In genomic region chr2:84931384-84931821, GRCh38 we compare ENCODE assay signal across 1 cellular context.
A peak's percentile ranks its signal among the peaks of the same experiment; 100 is the strongest.
TF ChIP-seq lines count a peak whose summit lies in the region.

No MANE protein-coding gene starts in this region.

TF ChIP-seq in GM12878, 131 proteins besides CTCF, POLR2A, EP300 and RAD21 (continued from another document and continues in another):
- TF ChIP-seq CHD1 (IDR thresholded peaks at IDR 0.05; ENCODE audit: low read depth, low read length) (no peak), RUNX3 (IDR thresholded peaks at IDR 0.05; ENCODE audit: low read length) (peak; percentile 54), GABPA (IDR thresholded peaks at IDR 0.05; ENCODE audit: low read depth) (no peak), HDAC6 (IDR thresholded peaks at IDR 0.05; ENCODE audit: unreplicated experiment) (no peak), NFYA (IDR thresholded peaks at IDR 0.05; ENCODE audit: borderline replicate concordance, low read depth, low read length) (no peak), LARP7 (IDR thresholded peaks at IDR 0.05) (no peak), KLF5 (IDR thresholded peaks at IDR 0.05; ENCODE audit: partially characterized antibody) (no peak), HCFC1 (IDR thresholded peaks at IDR 0.05; ENCODE audit: low read length) (no peak), RAD51 (IDR thresholded peaks at IDR 0.05) (0 out of 2 replicates have a peak, but pooled peaks have one; percentile 17), ESRRA (IDR thresholded peaks at IDR 0.05; ENCODE audit: low read length) (no peak), TCF12 (IDR thresholded peaks at IDR 0.05; ENCODE audit: low read depth, low read length) (peak; percentile 63; the same call in 1 of the 2 replicates), E4F1 (IDR thresholded peaks at IDR 0.05; ENCODE audit: borderline replicate concordance, partially characterized antibody) (no peak), RELA (IDR thresholded peaks at IDR 0.05; ENCODE audit: borderline replicate concordance, partially characterized antibody) (no peak), CHD4 (IDR thresholded peaks at IDR 0.05) (no peak), KDM1A (IDR thresholded peaks at IDR 0.05; ENCODE audit: borderline replicate concordance) (no peak), ZNF217 (IDR thresholded peaks at IDR 0.05) (peak; percentile 44; the same call in 1 of the 2 replicates), NFXL1 (IDR thresholded peaks at IDR 0.05; ENCODE audit: borderline replicate concordance) (no peak), FOXM1 (IDR thresholded peaks at IDR 0.05; ENCODE audit: low read depth, low read length) (peak; percentile 70; the same call in 1 of the 2 replicates), POLR2AphosphoS5 (IDR thresholded peaks at IDR 0.05; ENCODE audit: low read length) (no peak), ZBTB11 (CRISPR knock-in tag; IDR thresholded peaks at IDR 0.05) (no peak), IRF3 (IDR thresholded peaks at IDR 0.05) (no peak), CEBPZ (IDR thresholded peaks at IDR 0.05; ENCODE audit: low read depth, low read length) (no peak), CEBPB (IDR thresholded peaks at IDR 0.05; ENCODE audit: borderline replicate concordance in 1 of 2, low read depth in 2 of 2, low read length in 2 of 2) (no peak), IRF4 (IDR thresholded peaks at IDR 0.05; ENCODE audit: low read depth, low read length) (no peak), PML (IDR thresholded peaks at IDR 0.05; ENCODE audit: low read length) (peak; percentile 55; the same call in 1 of the 2 replicates), FOXK2 (IDR thresholded peaks at IDR 0.05) (no peak), ZNF274 (IDR thresholded peaks at IDR 0.05; ENCODE audit: insufficient read depth, insufficient read length) (no peak), NFIC (IDR thresholded peaks at IDR 0.05; ENCODE audit: low read depth, low read length) (peak; percentile 81), SIX5 (IDR thresholded peaks at IDR 0.05; ENCODE audit: low read depth, low read length, severe bottlenecking) (no peak), CHD2 (IDR thresholded peaks at IDR 0.05; ENCODE audit: borderline replicate concordance, low read depth, low read length) (no peak)
- TF ChIP-seq, protein P1, sequence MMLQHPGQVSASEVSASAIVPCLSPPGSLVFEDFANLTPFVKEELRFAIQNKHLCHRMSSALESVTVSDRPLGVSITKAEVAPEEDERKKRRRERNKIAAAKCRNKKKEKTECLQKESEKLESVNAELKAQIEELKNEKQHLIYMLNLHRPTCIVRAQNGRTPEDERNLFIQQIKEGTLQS (IDR thresholded peaks at IDR 0.05; ENCODE audit: borderline replicate concordance, extremely low read depth, low read depth, low read length), result no peak
- TF ChIP-seq, protein P2, sequence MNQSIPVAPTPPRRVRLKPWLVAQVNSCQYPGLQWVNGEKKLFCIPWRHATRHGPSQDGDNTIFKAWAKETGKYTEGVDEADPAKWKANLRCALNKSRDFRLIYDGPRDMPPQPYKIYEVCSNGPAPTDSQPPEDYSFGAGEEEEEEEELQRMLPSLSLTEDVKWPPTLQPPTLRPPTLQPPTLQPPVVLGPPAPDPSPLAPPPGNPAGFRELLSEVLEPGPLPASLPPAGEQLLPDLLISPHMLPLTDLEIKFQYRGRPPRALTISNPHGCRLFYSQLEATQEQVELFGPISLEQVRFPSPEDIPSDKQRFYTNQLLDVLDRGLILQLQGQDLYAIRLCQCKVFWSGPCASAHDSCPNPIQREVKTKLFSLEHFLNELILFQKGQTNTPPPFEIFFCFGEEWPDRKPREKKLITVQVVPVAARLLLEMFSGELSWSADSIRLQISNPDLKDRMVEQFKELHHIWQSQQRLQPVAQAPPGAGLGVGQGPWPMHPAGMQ (IDR thresholded peaks at IDR 0.05; ENCODE audit: borderline replicate concordance), result no peak
- TF ChIP-seq, protein P3, sequence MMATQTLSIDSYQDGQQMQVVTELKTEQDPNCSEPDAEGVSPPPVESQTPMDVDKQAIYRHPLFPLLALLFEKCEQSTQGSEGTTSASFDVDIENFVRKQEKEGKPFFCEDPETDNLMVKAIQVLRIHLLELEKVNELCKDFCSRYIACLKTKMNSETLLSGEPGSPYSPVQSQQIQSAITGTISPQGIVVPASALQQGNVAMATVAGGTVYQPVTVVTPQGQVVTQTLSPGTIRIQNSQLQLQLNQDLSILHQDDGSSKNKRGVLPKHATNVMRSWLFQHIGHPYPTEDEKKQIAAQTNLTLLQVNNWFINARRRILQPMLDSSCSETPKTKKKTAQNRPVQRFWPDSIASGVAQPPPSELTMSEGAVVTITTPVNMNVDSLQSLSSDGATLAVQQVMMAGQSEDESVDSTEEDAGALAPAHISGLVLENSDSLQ (IDR thresholded peaks at IDR 0.05), result no peak
- TF ChIP-seq, protein P4, sequence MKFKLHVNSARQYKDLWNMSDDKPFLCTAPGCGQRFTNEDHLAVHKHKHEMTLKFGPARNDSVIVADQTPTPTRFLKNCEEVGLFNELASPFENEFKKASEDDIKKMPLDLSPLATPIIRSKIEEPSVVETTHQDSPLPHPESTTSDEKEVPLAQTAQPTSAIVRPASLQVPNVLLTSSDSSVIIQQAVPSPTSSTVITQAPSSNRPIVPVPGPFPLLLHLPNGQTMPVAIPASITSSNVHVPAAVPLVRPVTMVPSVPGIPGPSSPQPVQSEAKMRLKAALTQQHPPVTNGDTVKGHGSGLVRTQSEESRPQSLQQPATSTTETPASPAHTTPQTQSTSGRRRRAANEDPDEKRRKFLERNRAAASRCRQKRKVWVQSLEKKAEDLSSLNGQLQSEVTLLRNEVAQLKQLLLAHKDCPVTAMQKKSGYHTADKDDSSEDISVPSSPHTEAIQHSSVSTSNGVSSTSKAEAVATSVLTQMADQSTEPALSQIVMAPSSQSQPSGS (IDR thresholded peaks at IDR 0.05; ENCODE audit: low read length), result peak; percentile 86
- TF ChIP-seq, protein P5, sequence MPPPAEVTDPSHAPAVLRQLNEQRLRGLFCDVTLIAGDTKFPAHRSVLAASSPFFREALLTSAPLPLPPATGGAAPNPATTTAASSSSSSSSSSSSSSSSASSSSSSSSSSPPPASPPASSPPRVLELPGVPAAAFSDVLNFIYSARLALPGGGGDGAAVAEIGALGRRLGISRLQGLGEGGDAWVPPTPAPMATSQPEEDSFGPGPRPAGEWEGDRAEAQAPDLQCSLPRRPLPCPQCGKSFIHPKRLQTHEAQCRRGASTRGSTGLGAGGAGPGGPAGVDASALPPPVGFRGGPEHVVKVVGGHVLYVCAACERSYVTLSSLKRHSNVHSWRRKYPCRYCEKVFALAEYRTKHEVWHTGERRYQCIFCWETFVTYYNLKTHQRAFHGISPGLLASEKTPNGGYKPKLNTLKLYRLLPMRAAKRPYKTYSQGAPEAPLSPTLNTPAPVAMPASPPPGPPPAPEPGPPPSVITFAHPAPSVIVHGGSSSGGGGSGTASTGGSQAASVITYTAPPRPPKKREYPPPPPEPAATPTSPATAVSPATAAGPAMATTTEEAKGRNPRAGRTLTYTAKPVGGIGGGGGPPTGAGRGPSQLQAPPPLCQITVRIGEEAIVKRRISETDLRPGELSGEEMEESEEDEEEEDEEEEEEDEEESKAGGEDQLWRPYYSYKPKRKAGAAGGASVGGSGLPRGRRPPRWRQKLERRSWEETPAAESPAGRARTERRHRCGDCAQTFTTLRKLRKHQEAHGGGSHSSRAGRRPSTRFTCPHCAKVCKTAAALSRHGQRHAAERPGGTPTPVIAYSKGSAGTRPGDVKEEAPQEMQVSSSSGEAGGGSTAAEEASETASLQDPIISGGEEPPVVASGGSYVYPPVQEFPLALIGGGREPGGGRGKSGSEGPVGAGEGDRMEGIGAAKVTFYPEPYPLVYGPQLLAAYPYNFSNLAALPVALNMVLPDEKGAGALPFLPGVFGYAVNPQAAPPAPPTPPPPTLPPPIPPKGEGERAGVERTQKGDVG (CRISPR knock-in tag; IDR thresholded peaks at IDR 0.05), result no peak
- TF ChIP-seq, protein P6, sequence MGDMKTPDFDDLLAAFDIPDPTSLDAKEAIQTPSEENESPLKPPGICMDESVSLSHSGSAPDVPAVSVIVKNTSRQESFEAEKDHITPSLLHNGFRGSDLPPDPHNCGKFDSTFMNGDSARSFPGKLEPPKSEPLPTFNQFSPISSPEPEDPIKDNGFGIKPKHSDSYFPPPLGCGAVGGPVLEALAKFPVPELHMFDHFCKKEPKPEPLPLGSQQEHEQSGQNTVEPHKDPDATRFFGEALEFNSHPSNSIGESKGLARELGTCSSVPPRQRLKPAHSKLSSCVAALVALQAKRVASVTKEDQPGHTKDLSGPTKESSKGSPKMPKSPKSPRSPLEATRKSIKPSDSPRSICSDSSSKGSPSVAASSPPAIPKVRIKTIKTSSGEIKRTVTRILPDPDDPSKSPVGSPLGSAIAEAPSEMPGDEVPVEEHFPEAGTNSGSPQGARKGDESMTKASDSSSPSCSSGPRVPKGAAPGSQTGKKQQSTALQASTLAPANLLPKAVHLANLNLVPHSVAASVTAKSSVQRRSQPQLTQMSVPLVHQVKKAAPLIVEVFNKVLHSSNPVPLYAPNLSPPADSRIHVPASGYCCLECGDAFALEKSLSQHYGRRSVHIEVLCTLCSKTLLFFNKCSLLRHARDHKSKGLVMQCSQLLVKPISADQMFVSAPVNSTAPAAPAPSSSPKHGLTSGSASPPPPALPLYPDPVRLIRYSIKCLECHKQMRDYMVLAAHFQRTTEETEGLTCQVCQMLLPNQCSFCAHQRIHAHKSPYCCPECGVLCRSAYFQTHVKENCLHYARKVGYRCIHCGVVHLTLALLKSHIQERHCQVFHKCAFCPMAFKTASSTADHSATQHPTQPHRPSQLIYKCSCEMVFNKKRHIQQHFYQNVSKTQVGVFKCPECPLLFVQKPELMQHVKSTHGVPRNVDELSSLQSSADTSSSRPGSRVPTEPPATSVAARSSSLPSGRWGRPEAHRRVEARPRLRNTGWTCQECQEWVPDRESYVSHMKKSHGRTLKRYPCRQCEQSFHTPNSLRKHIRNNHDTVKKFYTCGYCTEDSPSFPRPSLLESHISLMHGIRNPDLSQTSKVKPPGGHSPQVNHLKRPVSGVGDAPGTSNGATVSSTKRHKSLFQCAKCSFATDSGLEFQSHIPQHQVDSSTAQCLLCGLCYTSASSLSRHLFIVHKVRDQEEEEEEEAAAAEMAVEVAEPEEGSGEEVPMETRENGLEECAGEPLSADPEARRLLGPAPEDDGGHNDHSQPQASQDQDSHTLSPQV (IDR thresholded peaks at IDR 0.05), result 0 out of 2 replicates have a peak, but pooled peaks have one; percentile 1
